19 cellular contexts compared by ENCODE assay signal in the genomic region with DNA sequence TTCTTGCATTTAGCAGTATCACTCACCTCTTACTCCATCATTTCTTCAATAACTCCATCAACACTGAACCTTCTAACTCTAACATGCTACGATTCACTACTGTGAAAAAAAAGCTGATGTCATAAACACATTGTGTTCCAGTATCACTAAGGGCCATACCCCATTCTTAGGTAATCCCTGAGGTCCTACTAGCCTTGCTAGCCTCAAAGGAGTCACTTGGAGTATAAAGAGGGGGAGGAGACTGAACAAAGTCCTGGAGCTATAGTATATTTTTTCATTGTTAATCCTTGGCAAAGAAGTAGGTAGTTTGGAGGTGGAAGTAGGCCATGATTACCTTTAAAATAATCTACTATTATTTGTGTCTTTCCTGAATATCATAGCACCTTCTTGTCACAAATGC. TPM values are rescaled to one million over a fixed set of nuclear protein-coding genes. Genes with fewer than 3 reads are reported as not detected.
A peak's percentile ranks its signal among the peaks of the same experiment; 100 is the strongest.
DNase-seq lines count a peak whose midpoint lies in the region; ATAC-seq, FAIRE-seq and TF ChIP-seq lines count a peak whose summit lies in the region.
"Had no signal": no experiment of that assay in that cellular context is flagged by ENCODE, and none has a peak within 500 bp of the region (broad histone marks: within the 10 kb centered on the region; RNA-seq: fewer than 3 reads in every experiment).

SLC44A5 (minus strand) TSS at position 101 of the 400 bp plus-strand sequence. CDS start 69,667 bp downstream, outside the sequence.

- H2BK12ac ChIP-seq in neuronal stem cell (ENCODE audit: low read length): no peak within 1 kb of the TSS

- POLR2A ChIA-PET in Caco-2 (lab: Charles Lee): no interaction called here
- POLR2A ChIA-PET in activated CD4-positive, alpha-beta T cell treated with anti-CD3 and anti-CD28 coated beads for 36 hours (lab: Charles Lee): no interaction called here

- peak within 1 kb of the TSS; percentile 24 for H3K9ac ChIP-seq in neuronal stem cell (ENCODE audit: low read depth, low read length, poor library complexity)

- FAIRE-seq in frontal cortex (lab: Jason Lieb, UNC): no peak
- FAIRE-seq: A204.1, GM12878, H1 had no signal

- no peak within 1 kb of the TSS for H4K91ac ChIP-seq in neuronal stem cell (ENCODE audit: low read depth, low read length, poor library complexity)

- H3K27me3 ChIP-seq in Caco-2 (replicated peaks; ENCODE audit: control insufficient read depth, insufficient read depth, low read length) (no peaks in the 10 kb centered on the region), neuronal stem cell (ENCODE audit: control insufficient read depth in 3 of 3, insufficient read depth in 3 of 3, low read depth in 1 of 3, low read length in 3 of 3) (peaks cover 0 to 2% (median 0%) of the 10 kb centered on the region in 3 experiments)

- no peak for ATAC-seq in GM21390 (IDR thresholded peaks at IDR 0.05; ENCODE audit: unreplicated experiment)
- ATAC-seq in HG02973 (IDR thresholded peaks at IDR 0.05; ENCODE audit: unreplicated experiment): no peak
- ATAC-seq in activated CD4-positive, alpha-beta T cell treated with anti-CD3 and anti-CD28 coated beads for 36 hours: no peak
- ATAC-seq: GM12878 had no signal

- no peak within 1 kb of the TSS for H3K18ac ChIP-seq in neuronal stem cell (ENCODE audit: low read length)

- BruUV-seq in Caco-2 (replicated peaks; lab: Mats Ljungman, UMichigan): no TSS peak

- no peak within 1 kb of the TSS for H2AK5ac ChIP-seq in neuronal stem cell (ENCODE audit: low read depth, low read length)

- H3K36me3 Mint-ChIP-seq in Caco-2 (ENCODE audit: insufficient read depth, unreplicated experiment): no peaks in the 10 kb centered on the region
- H3K36me3 Mint-ChIP-seq in activated CD4-positive, alpha-beta T cell treated with anti-CD3 and anti-CD28 coated beads for 36 hours (ENCODE audit: low read depth): no peaks in the 10 kb centered on the region
- H3K36me3 Mint-ChIP-seq: CD4-positive, alpha-beta memory T cell had no signal

- H3K4me1 ChIP-seq in Caco-2 (no peaks in the 10 kb centered on the region), neuronal stem cell (ENCODE audit: control insufficient read depth in 2 of 2, insufficient read depth in 1 of 2, low read depth in 1 of 2, low read length in 2 of 2) (peaks cover 0 to 5% of the 10 kb centered on the region in 2 donors)
- H3K4me1 ChIP-seq: BE2C had no signal

- H3K36me3 ChIP-seq in Caco-2 (ENCODE audit: control insufficient read depth, insufficient read depth, low read length): no peaks in the 10 kb centered on the region
- H3K36me3 ChIP-seq in neuronal stem cell (replicated peaks in 1 of 2; ENCODE audit: control insufficient read depth in 2 of 2, insufficient read depth in 2 of 2, low read length in 2 of 2): no peaks in the 10 kb centered on the region
- H3K36me3 ChIP-seq: BE2C had no signal

- no peak within 1 kb of the TSS for H3K14ac ChIP-seq in neuronal stem cell (ENCODE audit: low read length)

- no peak within 1 kb of the TSS for H4K8ac ChIP-seq in neuronal stem cell (ENCODE audit: low read depth, low read length)

- no peak within 1 kb of the TSS for H2BK15ac ChIP-seq in neuronal stem cell (ENCODE audit: low read length)

- H3K27me3 Mint-ChIP-seq in Caco-2 (ENCODE audit: insufficient read depth, unreplicated experiment): peaks cover 6% of the 10 kb centered on the region
- H3K27me3 Mint-ChIP-seq in activated CD4-positive, alpha-beta T cell treated with anti-CD3 and anti-CD28 coated beads for 36 hours: peaks cover 45% of the 10 kb centered on the region

- no peak within 1 kb of the TSS for H2AFZ ChIP-seq in neuronal stem cell (ENCODE audit: low read length)

- no peak for TF ChIP-seq CTCF in Caco-2 (IDR thresholded peaks at IDR 0.05; ENCODE audit: insufficient read depth in 1 of 2, low read depth in 1 of 2, low read length in 1 of 2, severe bottlenecking in 1 of 2, unreplicated experiment in 1 of 2)

- no peaks in the 10 kb centered on the region for H3K79me1 ChIP-seq in neuronal stem cell (ENCODE audit: low read depth, low read length)

- no peak within 1 kb of the TSS for H3K27ac ChIP-seq in neuronal stem cell (replicated peaks; ENCODE audit: low read length)
- H3K27ac ChIP-seq: HL-60 had no signal

- intact Hi-C loops in Caco-2 (cut with micrococcal nuclease; ENCODE audit: unreplicated experiment): no loop called here
- intact Hi-C loops in activated CD4-positive, alpha-beta T cell treated with anti-CD3 and anti-CD28 coated beads for 36 hours (cut with DNase I, micrococcal nuclease): loop anchor here in 1 of 2 experiments (10.0 kb wide), 1 partner anchor 476 kb away; the partner anchor contains the start of gene LHX8

- H3K4me3 Mint-ChIP-seq in Caco-2 (ENCODE audit: unreplicated experiment): no peak within 1 kb of the TSS
- no peak within 1 kb of the TSS for H3K4me3 Mint-ChIP-seq in activated CD4-positive, alpha-beta T cell treated with anti-CD3 and anti-CD28 coated beads for 36 hours
- H3K4me3 Mint-ChIP-seq: CD14-positive monocyte; CD4-positive, alpha-beta memory T cell; H9 had no signal

- H3K23ac ChIP-seq in neuronal stem cell (ENCODE audit: low read depth, low read length, poor library complexity): no peak within 1 kb of the TSS

- no peak within 1 kb of the TSS for H2BK120ac ChIP-seq in neuronal stem cell (ENCODE audit: low read depth, low read length)

- H2BK5ac ChIP-seq in neuronal stem cell (ENCODE audit: low read length): no peak within 1 kb of the TSS

- no peaks in the 10 kb centered on the region for H3K4me1 Mint-ChIP-seq in Caco-2 (ENCODE audit: low read depth, unreplicated experiment)
- H3K4me1 Mint-ChIP-seq in activated CD4-positive, alpha-beta T cell treated with anti-CD3 and anti-CD28 coated beads for 36 hours: peaks cover 11% of the 10 kb centered on the region

- DNase-seq in Caco-2: no peak
- DNase-seq in frontal cortex (ENCODE audit: low spot score in 2 of 2): no peak
- DNase-seq in neuronal stem cell (ENCODE audit: low spot score): no peak
- no peak for DNase-seq in stimulated activated CD8-positive, alpha-beta memory T cell treated with anti-CD3 and anti-CD28 coated beads, Interleukin-4, amount 100 ng/mL, for 48 hours
- no peak for DNase-seq in activated CD4-positive, alpha-beta T cell treated with anti-CD3 and anti-CD28 coated beads for 36 hours
- DNase-seq: ACHN; BE2C; Calu3; CD4-positive, alpha-beta memory T cell; DMS79 treated with DMSO at 0.1 percent for 48 hours; GF-D8; H9 had no signal

- no peak within 1 kb of the TSS for H3K4me2 ChIP-seq in neuronal stem cell (ENCODE audit: insufficient read depth, low read length, poor library complexity, severe bottlenecking)

- no peak within 1 kb of the TSS for H3K4ac ChIP-seq in neuronal stem cell (ENCODE audit: low read length)

- H3K27ac Mint-ChIP-seq in Caco-2 (ENCODE audit: unreplicated experiment): no peak within 1 kb of the TSS
- H3K27ac Mint-ChIP-seq in activated CD4-positive, alpha-beta T cell treated with anti-CD3 and anti-CD28 coated beads for 36 hours: no peak within 1 kb of the TSS
- H3K27ac Mint-ChIP-seq: CD14-positive monocyte; CD4-positive, alpha-beta memory T cell; H9 had no signal

- no peak within 1 kb of the TSS for H3K4me3 ChIP-seq in Caco-2 (ENCODE audit: low read depth, low read length)
- H3K4me3 ChIP-seq in neuronal stem cell (ENCODE audit: low read length in 2 of 2): no peak within 1 kb of the TSS
- H3K4me3 ChIP-seq: GM12878 had no signal

- H3K9me3 Mint-ChIP-seq in Caco-2 (ENCODE audit: unreplicated experiment): no peaks in the 10 kb centered on the region
- no peaks in the 10 kb centered on the region for H3K9me3 Mint-ChIP-seq in activated CD4-positive, alpha-beta T cell treated with anti-CD3 and anti-CD28 coated beads for 36 hours (ENCODE audit: low read depth)
- H3K9me3 Mint-ChIP-seq: H9 had no signal

- 100% methylated on average over 1 of the region's 1 CpG; no CpG with 5 or more reads in 1 of the 2 donors for WGBS in neuronal stem cell (ENCODE audit: extremely low coverage in 2 of 2, insufficient read length in 2 of 2, insufficient replicate concordance in 1 of 2), 2 donors

- CTCF ChIA-PET in Caco-2 (lab: Charles Lee): no interaction called here
- CTCF ChIA-PET in activated CD4-positive, alpha-beta T cell treated with anti-CD3 and anti-CD28 coated beads for 36 hours (lab: Charles Lee): interaction anchor here (0.6 kb wide), 1 partner anchor 221 kb away, joined by 3 read pairs; no protein-coding TSS in a partner anchor

- H3K9me3 ChIP-seq in Caco-2 (no peaks in the 10 kb centered on the region), neuronal stem cell (replicated peaks in 1 of 2; ENCODE audit: control insufficient read depth in 2 of 2, insufficient read depth in 1 of 2, low read depth in 1 of 2, low read length in 2 of 2) (no peaks in the 10 kb centered on the region)
- H3K9me3 ChIP-seq: BE2C had no signal

RNA-seq across cellular contexts. Expression of gene SLC44A5, which starts in this region (rescaled TPM):
- total RNA-seq in Caco-2 (2022): 12.0 and 13.6 TPM in 2 replicates
- 162 TPM for total RNA-seq in frontal cortex
- 2.5 TPM for polyA plus RNA-seq in neuronal stem cell (2013, experiment 1 of 2)
- 2.6 TPM for polyA plus RNA-seq in neuronal stem cell (2013, experiment 2 of 2)
- not detected for total RNA-seq in activated CD4-positive, alpha-beta T cell treated with anti-CD3 and anti-CD28 coated beads for 36 hours
- polyA plus RNA-seq: CD14-positive monocyte had no signal

Comparison
In these comparisons a context has a peak if more than half of its experiments do, and no peak if none do; other contexts are left out.
1. RNA of gene SLC44A5 (total RNA-seq): 162 TPM in frontal cortex (single experiment) and 12.0 to 13.6 TPM in Caco-2; not detected in activated CD4-positive, alpha-beta T cell treated with anti-CD3 and anti-CD28 coated beads for 36 hours; every median in the first group is over 10 times any median in the second.
2. RNA of gene SLC44A5 (total RNA-seq): 162 TPM in frontal cortex (single experiment); 12.0 to 13.6 TPM in Caco-2; every median in the first group is over 10 times any median in the second.